1 cellular context compared by ENCODE assay signal in the genomic region with DNA sequence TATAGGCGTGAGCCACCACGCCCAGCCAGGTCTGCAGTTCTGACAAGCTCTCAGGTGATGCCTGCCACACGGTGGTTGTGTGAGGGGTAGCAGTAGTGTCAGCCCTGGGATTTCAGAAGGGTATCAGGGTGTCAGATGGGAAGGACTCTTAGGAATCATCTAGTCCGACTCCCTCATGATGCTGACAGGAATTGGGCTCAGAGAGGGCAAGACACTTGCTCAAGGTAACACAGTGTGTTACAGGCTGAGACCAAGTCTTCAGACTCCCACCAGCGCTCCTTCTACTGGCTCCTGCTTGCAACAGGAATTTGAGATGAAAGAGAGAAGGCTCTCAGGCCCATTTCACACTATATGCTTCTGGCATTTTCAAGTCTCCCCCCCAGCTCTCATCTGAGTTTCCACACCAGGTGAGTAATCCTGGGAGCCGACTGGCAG.
TF ChIP-seq lines count a peak whose summit lies in the region.

No MANE protein-coding gene starts in this region.

TF ChIP-seq in H1, 55 proteins besides CTCF, POLR2A, EP300 and RAD21 (continued from another document):
- TF ChIP-seq KDM1A (IDR thresholded peaks at IDR 0.05; ENCODE audit: borderline replicate concordance, low read length) = peak; percentile 90; the same call in 1 of the 2 replicates
- no peak for TF ChIP-seq RNF2 (IDR thresholded peaks at IDR 0.05; ENCODE audit: borderline replicate concordance, low read depth, low read length, missing control alignments, poor library complexity, severe bottlenecking)
- no peak for TF ChIP-seq GTF2F1 (IDR thresholded peaks at IDR 0.05; ENCODE audit: borderline replicate concordance, low read depth, low read length)
